31 cellular contexts compared by ENCODE assay signal in genomic region chr2:37944268-37944667, GRCh38.
"Had no signal": no experiment of that assay in that cellular context is flagged by ENCODE, and none has a peak within 500 bp of the region (broad histone marks: within the 10 kb centered on the region; RNA-seq: fewer than 3 reads in every experiment).

No MANE protein-coding gene starts in this region.

- ATAC-seq: naive thymus-derived CD8-positive, alpha-beta T cell; natural killer cell treated with Interleukin-12 subunit alpha and Interleukin-12 subunit beta and Interleukin-15 and Interleukin-18, amount 100 ng/mL, for 72 hours; psoas muscle; right cardiac atrium; sciatic nerve; stimulated activated memory B cell treated with anti-CD40 and anti-IgM and Interleukin-4, amounts not matched to agents 10 μg/mL and 1 μg/mL and 100 μg/mL, for 72 hours; stimulated activated naive CD8-positive, alpha-beta T cell treated with anti-CD3 and anti-CD28 coated beads, Interleukin-15, amount 100 ng/mL, for 72 hours; stimulated activated naive CD8-positive, alpha-beta T cell treated with anti-CD3 and anti-CD28 coated beads, Interleukin-15, Interleukin-2, amounts not matched to agents 100 U/mL and 50 U/mL, for 24 hours; upper lobe of right lung had no signal

- H3K79me2 ChIP-seq: parathyroid adenoma had no signal

- H3K4me1 Mint-ChIP-seq: neural progenitor cell had no signal

- H3K27me3 ChIP-seq: neural progenitor cell, ovary, spleen, suprapubic skin, testis, tibial artery, transverse colon, upper lobe of right lung, uterus had no signal

- H3K27me3 Mint-ChIP-seq: natural killer cell treated with Interleukin-12 subunit alpha and Interleukin-12 subunit beta and Interleukin-15 and Interleukin-18, amount 100 ng/mL, for 72 hours; progenitor cell of endocrine pancreas; stimulated activated memory B cell treated with anti-CD40 and anti-IgM and Interleukin-4, amounts not matched to agents 10 μg/mL and 1 μg/mL and 100 μg/mL, for 72 hours; stimulated activated naive CD8-positive, alpha-beta T cell treated with anti-CD3 and anti-CD28 coated beads, Interleukin-15, amount 100 ng/mL, for 72 hours; type B pancreatic cell had no signal

- H3K27ac Mint-ChIP-seq: naive thymus-derived CD8-positive, alpha-beta T cell; natural killer cell treated with Interleukin-12 subunit alpha and Interleukin-12 subunit beta and Interleukin-15 and Interleukin-18, amount 100 ng/mL, for 72 hours; neural progenitor cell; progenitor cell of endocrine pancreas; stimulated activated memory B cell treated with anti-CD40 and anti-IgM and Interleukin-4, amounts not matched to agents 10 μg/mL and 1 μg/mL and 100 μg/mL, for 72 hours; stimulated activated naive CD8-positive, alpha-beta T cell treated with anti-CD3 and anti-CD28 coated beads, Interleukin-15, amount 100 ng/mL, for 72 hours; type B pancreatic cell had no signal

- DNase-seq: naive thymus-derived CD8-positive, alpha-beta T cell; occipital lobe; ovary; posterior cingulate gyrus; psoas muscle; right cardiac atrium; spleen; stimulated activated CD4-positive, alpha-beta T cell treated with anti-CD3 and anti-CD28 coated beads, Interleukin-12 subunit alpha, Interleukin-12 subunit beta, amount 100 ng/mL, for 4 hours; stimulated activated CD4-positive, alpha-beta T cell treated with anti-CD3 and anti-CD28 coated beads, Interleukin-1b, Interleukin-23, amount 100 ng/mL, for 48 hours; stimulated activated CD4-positive, alpha-beta T cell treated with anti-CD3 and anti-CD28 coated beads, Interleukin-4, amount 100 ng/mL, for 1 hour; stimulated activated CD4-positive, alpha-beta T cell treated with anti-CD3 and anti-CD28 coated beads, Interleukin-4, amount 100 ng/mL, for 4 hours; stimulated activated CD8-positive, alpha-beta memory T cell treated with anti-CD3 and anti-CD28 coated beads, Interleukin-4, amount 100 ng/mL, for 48 hours; stimulated activated naive CD4-positive, alpha-beta T cell; stimulated activated naive CD8-positive, alpha-beta T cell treated with anti-CD3 and anti-CD28 coated beads, Interleukin-15, amount 100 ng/mL, for 72 hours; stimulated activated naive CD8-positive, alpha-beta T cell treated with anti-CD3 and anti-CD28 coated beads, Interleukin-15, Interleukin-2, amounts not matched to agents 100 U/mL and 50 U/mL, for 24 hours; substantia nigra; testis; tibial artery; transverse colon; upper lobe of right lung; uterus had no signal

- H3K36me3 Mint-ChIP-seq: neural progenitor cell had no signal

- H3K4me1 ChIP-seq: neural progenitor cell, parathyroid adenoma, psoas muscle, spleen, suprapubic skin, testis, tibial artery, transverse colon, upper lobe of right lung, uterus had no signal

- H3K27ac ChIP-seq: neural progenitor cell, ovary, parathyroid adenoma, psoas muscle, skin epidermis, spleen, suprapubic skin, testis, tibial artery, transverse colon, upper lobe of right lung, uterus had no signal

- H2AFZ ChIP-seq: neural progenitor cell, parathyroid adenoma had no signal

- H3K4me2 ChIP-seq: neural progenitor cell, smooth muscle cell had no signal

- H3K9me3 ChIP-seq: ovary, psoas muscle, suprapubic skin, testis, tibial artery, transverse colon, upper lobe of right lung, uterus had no signal

- H3K36me3 ChIP-seq: neural progenitor cell, ovary, suprapubic skin, tibial artery, transverse colon, upper lobe of right lung, uterus had no signal

- H3K9ac ChIP-seq: neural progenitor cell, parathyroid adenoma had no signal

- H3K4me3 Mint-ChIP-seq: naive thymus-derived CD8-positive, alpha-beta T cell; natural killer cell treated with Interleukin-12 subunit alpha and Interleukin-12 subunit beta and Interleukin-15 and Interleukin-18, amount 100 ng/mL, for 72 hours; neural progenitor cell; stimulated activated memory B cell treated with anti-CD40 and anti-IgM and Interleukin-4, amounts not matched to agents 10 μg/mL and 1 μg/mL and 100 μg/mL, for 72 hours; stimulated activated naive CD8-positive, alpha-beta T cell treated with anti-CD3 and anti-CD28 coated beads, Interleukin-15, amount 100 ng/mL, for 72 hours; type B pancreatic cell had no signal

- H3K4me3 ChIP-seq: neural progenitor cell, ovary, psoas muscle, skin epidermis, smooth muscle cell, spleen, suprapubic skin, testis, tibial artery, transverse colon, upper lobe of right lung, uterus had no signal
